8 cellular contexts compared by ENCODE assay signal in genomic region chr1:226882631-226883409, GRCh38. TPM values are rescaled to one million over a fixed set of nuclear protein-coding genes. Genes with fewer than 3 reads are reported as not detected.
DNase-seq lines count a peak whose midpoint lies in the region; ATAC-seq and TF ChIP-seq lines count a peak whose summit lies in the region.

No MANE protein-coding gene starts in this region.

- H3K27me3 ChIP-seq in gastroesophageal sphincter = no peaks in the 10 kb centered on the region

- H3K36me3 ChIP-seq in gastroesophageal sphincter = peaks cover 0 to 98% of the 10 kb centered on the region in 2 donors

- H3K4me1 ChIP-seq in gastroesophageal sphincter = peaks cover 0 to 24% (median 5%) of the 10 kb centered on the region in 3 donors

- TF ChIP-seq POLR2A in gastroesophageal sphincter (IDR thresholded peaks at IDR 0.05) = no peak

- peaks cover 13% of the 10 kb centered on the region for H3K36me3 Mint-ChIP-seq in activated CD8-positive, alpha-beta memory T cell treated with anti-CD3 and anti-CD28 coated beads, Interleukin-2, amount 10 ng/mL, durations not matched to agents 7 days and 5 days
- peaks cover 21% of the 10 kb centered on the region for H3K36me3 Mint-ChIP-seq in T-helper 1 cell treated with Interleukin-12 subunit alpha and Interleukin-12 subunit beta and Interleukin-4 antibody, amounts not matched to agents 30 μg/mL and 1 μg/mL, for 36 hours (ENCODE audit: low read depth)

- H3K27me3 Mint-ChIP-seq in activated CD8-positive, alpha-beta memory T cell treated with anti-CD3 and anti-CD28 coated beads, Interleukin-2, amount 10 ng/mL, durations not matched to agents 7 days and 5 days = no peaks in the 10 kb centered on the region
- no peaks in the 10 kb centered on the region for H3K27me3 Mint-ChIP-seq in T-helper 1 cell treated with Interleukin-12 subunit alpha and Interleukin-12 subunit beta and Interleukin-4 antibody, amounts not matched to agents 30 μg/mL and 1 μg/mL, for 36 hours (ENCODE audit: low read depth)

- ATAC-seq in activated CD8-positive, alpha-beta memory T cell treated with anti-CD3 and anti-CD28 coated beads, Interleukin-2, amount 10 ng/mL, durations not matched to agents 7 days and 5 days = peak; percentile 92
- ATAC-seq in HG02981 (IDR thresholded peaks at IDR 0.05; ENCODE audit: unreplicated experiment) = peak; percentile 90
- no peak for ATAC-seq in gastroesophageal sphincter

- peak; percentile 61 for DNase-seq in activated CD8-positive, alpha-beta memory T cell treated with anti-CD3 and anti-CD28 coated beads, Interleukin-2, amount 10 ng/mL, durations not matched to agents 7 days and 5 days
- no peak for DNase-seq in activated CD8-positive, alpha-beta memory T cell treated with anti-CD3 and anti-CD28 coated beads, Interleukin-2, amount 50 U/mL, for 4 hours
- peak; percentile 34 to 45 for DNase-seq in stimulated activated CD4-positive, alpha-beta T cell treated with anti-CD3 and anti-CD28 coated beads, Interleukin-2, amount 100 ng/mL, for 24 hours
- DNase-seq in COR-L47 (lab: John Stamatoyannopoulos, UW) = no peak
- DNase-seq in NCI-H1105 (lab: John Stamatoyannopoulos, UW) = no peak

- H3K27ac Mint-ChIP-seq in activated CD8-positive, alpha-beta memory T cell treated with anti-CD3 and anti-CD28 coated beads, Interleukin-2, amount 10 ng/mL, durations not matched to agents 7 days and 5 days = peak overlapping the region; percentile 92
- peak overlapping the region; percentile 90 for H3K27ac Mint-ChIP-seq in T-helper 1 cell treated with Interleukin-12 subunit alpha and Interleukin-12 subunit beta and Interleukin-4 antibody, amounts not matched to agents 30 μg/mL and 1 μg/mL, for 36 hours

- H3K9me3 ChIP-seq in gastroesophageal sphincter = no peaks in the 10 kb centered on the region

- TF ChIP-seq EP300 in gastroesophageal sphincter (IDR thresholded peaks at IDR 0.05) = no peak

- TF ChIP-seq CTCF in gastroesophageal sphincter (IDR thresholded peaks at IDR 0.05) = no peak

- CTCF ChIA-PET in activated CD8-positive, alpha-beta memory T cell treated with anti-CD3 and anti-CD28 coated beads, Interleukin-2, amount 10 ng/mL, durations not matched to agents 7 days and 5 days (lab: Charles Lee) = interaction anchor here (0.8 to 1.5 kb wide), 6 partner anchors 20 to 256 kb away, joined by 3 to 7 read pairs (median 3); partner anchors contain the start of gene COQ8A

- H3K9me3 Mint-ChIP-seq in activated CD8-positive, alpha-beta memory T cell treated with anti-CD3 and anti-CD28 coated beads, Interleukin-2, amount 10 ng/mL, durations not matched to agents 7 days and 5 days (ENCODE audit: low read depth) = no peaks in the 10 kb centered on the region
- no peaks in the 10 kb centered on the region for H3K9me3 Mint-ChIP-seq in T-helper 1 cell treated with Interleukin-12 subunit alpha and Interleukin-12 subunit beta and Interleukin-4 antibody, amounts not matched to agents 30 μg/mL and 1 μg/mL, for 36 hours

- H3K4me3 Mint-ChIP-seq in activated CD8-positive, alpha-beta memory T cell treated with anti-CD3 and anti-CD28 coated beads, Interleukin-2, amount 10 ng/mL, durations not matched to agents 7 days and 5 days = peak overlapping the region; percentile 68
- H3K4me3 Mint-ChIP-seq in T-helper 1 cell treated with Interleukin-12 subunit alpha and Interleukin-12 subunit beta and Interleukin-4 antibody, amounts not matched to agents 30 μg/mL and 1 μg/mL, for 36 hours = peak overlapping the region; percentile 66

- H3K27ac ChIP-seq in gastroesophageal sphincter = peak overlapping the region in 3 of 4 donors; percentile 21 to 31 (median 28)

- peak overlapping the region in 1 of 2 donors; percentile 19 for H3K4me3 ChIP-seq in gastroesophageal sphincter

- WGBS in gastroesophageal sphincter (ENCODE audit: low coverage in 1 of 2), 2 donors = 38% methylated on average over 9 of the region's 9 CpGs; no CpG with 5 or more reads in 1 of the 2 donors

- peaks cover 55% of the 10 kb centered on the region for H3K4me1 Mint-ChIP-seq in activated CD8-positive, alpha-beta memory T cell treated with anti-CD3 and anti-CD28 coated beads, Interleukin-2, amount 10 ng/mL, durations not matched to agents 7 days and 5 days
- peaks cover 48% of the 10 kb centered on the region for H3K4me1 Mint-ChIP-seq in T-helper 1 cell treated with Interleukin-12 subunit alpha and Interleukin-12 subunit beta and Interleukin-4 antibody, amounts not matched to agents 30 μg/mL and 1 μg/mL, for 36 hours (ENCODE audit: low read depth)

RNA-seq across cellular contexts. Expression of gene PSEN2, which starts 12.4 kb away (rescaled TPM):
- total RNA-seq in activated CD8-positive, alpha-beta memory T cell treated with anti-CD3 and anti-CD28 coated beads, Interleukin-2, amount 10 ng/mL, durations not matched to agents 7 days and 5 days = 10 to 100 TPM in 1 of 2 experiments, 1 to 10 TPM in 1; 8.0 to 11.2 TPM
- total RNA-seq in gastroesophageal sphincter = 10 to 100 TPM; 41.4 to 64.4 (median 42.5) TPM

RNA-seq across cellular contexts. Expression of gene COQ8A, which starts 57.3 kb away (rescaled TPM):
- total RNA-seq in activated CD8-positive, alpha-beta memory T cell treated with anti-CD3 and anti-CD28 coated beads, Interleukin-2, amount 10 ng/mL, durations not matched to agents 7 days and 5 days = 10 to 100 TPM; 19.0 to 22.1 TPM
- 10 to 100 TPM; 53.2 to 94.0 (median 80.8) TPM for total RNA-seq in gastroesophageal sphincter

Comparison
In these comparisons a context has a peak if more than half of its experiments do, and no peak if none do; other contexts are left out.
1. DNase-seq: peak in activated CD8-positive, alpha-beta memory T cell treated with anti-CD3 and anti-CD28 coated beads, Interleukin-2, amount 10 ng/mL, durations not matched to agents 7 days and 5 days (single experiment) and stimulated activated CD4-positive, alpha-beta T cell treated with anti-CD3 and anti-CD28 coated beads, Interleukin-2, amount 100 ng/mL, for 24 hours (2 of 2); none in activated CD8-positive, alpha-beta memory T cell treated with anti-CD3 and anti-CD28 coated beads, Interleukin-2, amount 50 U/mL, for 4 hours (single experiment), COR-L47 (single experiment) and NCI-H1105 (single experiment).